1 cellular context compared by ENCODE assay signal in the genomic region with DNA sequence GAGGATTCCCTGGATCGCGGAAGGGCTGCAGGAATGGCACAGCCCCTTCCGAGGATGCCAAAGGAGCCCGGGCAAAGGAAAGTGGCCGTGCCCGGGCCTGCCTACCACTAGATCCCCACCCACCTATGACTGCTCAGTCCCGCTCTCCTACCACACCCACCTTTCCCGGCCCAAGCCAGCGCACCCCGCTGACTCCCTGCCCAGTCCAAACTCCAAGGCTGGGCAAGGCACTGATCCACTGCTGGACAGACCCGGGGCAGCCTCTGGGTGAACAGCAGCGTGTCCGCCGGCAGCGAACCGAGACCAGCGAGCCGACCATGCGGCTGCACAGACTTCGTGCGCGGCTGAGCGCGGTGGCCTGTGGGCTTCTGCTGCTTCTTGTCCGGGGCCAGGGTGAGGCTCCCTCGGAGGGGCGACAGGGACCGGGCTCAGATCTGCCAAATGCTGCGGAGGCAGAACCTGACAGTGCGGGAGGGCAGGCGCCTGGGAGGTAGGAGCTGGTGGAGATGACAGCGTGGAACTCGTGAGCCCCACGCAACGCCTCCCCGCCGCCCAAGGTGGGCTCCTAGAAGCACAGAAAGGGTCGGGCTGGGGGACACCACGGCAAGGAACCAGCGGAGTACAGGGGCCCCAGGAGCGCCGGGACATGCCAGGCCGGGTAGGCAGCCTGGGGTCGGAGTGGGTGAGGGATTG.
A peak's percentile ranks its signal among the peaks of the same experiment; 100 is the strongest.
TF ChIP-seq lines count a peak whose summit lies in the region.

A gene with protein sequence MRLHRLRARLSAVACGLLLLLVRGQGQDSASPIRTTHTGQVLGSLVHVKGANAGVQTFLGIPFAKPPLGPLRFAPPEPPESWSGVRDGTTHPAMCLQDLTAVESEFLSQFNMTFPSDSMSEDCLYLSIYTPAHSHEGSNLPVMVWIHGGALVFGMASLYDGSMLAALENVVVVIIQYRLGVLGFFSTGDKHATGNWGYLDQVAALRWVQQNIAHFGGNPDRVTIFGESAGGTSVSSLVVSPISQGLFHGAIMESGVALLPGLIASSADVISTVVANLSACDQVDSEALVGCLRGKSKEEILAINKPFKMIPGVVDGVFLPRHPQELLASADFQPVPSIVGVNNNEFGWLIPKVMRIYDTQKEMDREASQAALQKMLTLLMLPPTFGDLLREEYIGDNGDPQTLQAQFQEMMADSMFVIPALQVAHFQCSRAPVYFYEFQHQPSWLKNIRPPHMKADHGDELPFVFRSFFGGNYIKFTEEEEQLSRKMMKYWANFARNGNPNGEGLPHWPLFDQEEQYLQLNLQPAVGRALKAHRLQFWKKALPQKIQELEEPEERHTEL (plus strand): TSS at position 198 of the 693 bp plus-strand sequence. CDS start 120 bp downstream, at position 318.

TF ChIP-seq in HepG2, 621 proteins besides CTCF, POLR2A, EP300 and RAD21 (continued from another document and continues in another):
- TF ChIP-seq, protein P1, sequence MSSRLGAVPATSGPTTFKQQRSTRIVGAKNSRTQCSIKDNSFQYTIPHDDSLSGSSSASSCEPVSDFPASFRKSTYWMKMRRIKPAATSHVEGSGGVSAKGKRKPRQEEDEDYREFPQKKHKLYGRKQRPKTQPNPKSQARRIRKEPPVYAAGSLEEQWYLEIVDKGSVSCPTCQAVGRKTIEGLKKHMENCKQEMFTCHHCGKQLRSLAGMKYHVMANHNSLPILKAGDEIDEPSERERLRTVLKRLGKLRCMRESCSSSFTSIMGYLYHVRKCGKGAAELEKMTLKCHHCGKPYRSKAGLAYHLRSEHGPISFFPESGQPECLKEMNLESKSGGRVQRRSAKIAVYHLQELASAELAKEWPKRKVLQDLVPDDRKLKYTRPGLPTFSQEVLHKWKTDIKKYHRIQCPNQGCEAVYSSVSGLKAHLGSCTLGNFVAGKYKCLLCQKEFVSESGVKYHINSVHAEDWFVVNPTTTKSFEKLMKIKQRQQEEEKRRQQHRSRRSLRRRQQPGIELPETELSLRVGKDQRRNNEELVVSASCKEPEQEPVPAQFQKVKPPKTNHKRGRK (CRISPR knock-in tag; IDR thresholded peaks at IDR 0.05): peak; percentile 38; the same call in 1 of the 2 replicates
- TF ChIP-seq REPIN1 (CRISPR knock-in tag; IDR thresholded peaks at IDR 0.05; ENCODE audit: borderline replicate concordance, low read depth): peak; percentile 94; the same call in 1 of the 2 replicates
- peak; percentile 50 for TF ChIP-seq TEAD3 (CRISPR knock-in tag; optimal IDR thresholded peaks at IDR 0.05; ENCODE audit: borderline replicate concordance)
- TF ChIP-seq, protein P2, sequence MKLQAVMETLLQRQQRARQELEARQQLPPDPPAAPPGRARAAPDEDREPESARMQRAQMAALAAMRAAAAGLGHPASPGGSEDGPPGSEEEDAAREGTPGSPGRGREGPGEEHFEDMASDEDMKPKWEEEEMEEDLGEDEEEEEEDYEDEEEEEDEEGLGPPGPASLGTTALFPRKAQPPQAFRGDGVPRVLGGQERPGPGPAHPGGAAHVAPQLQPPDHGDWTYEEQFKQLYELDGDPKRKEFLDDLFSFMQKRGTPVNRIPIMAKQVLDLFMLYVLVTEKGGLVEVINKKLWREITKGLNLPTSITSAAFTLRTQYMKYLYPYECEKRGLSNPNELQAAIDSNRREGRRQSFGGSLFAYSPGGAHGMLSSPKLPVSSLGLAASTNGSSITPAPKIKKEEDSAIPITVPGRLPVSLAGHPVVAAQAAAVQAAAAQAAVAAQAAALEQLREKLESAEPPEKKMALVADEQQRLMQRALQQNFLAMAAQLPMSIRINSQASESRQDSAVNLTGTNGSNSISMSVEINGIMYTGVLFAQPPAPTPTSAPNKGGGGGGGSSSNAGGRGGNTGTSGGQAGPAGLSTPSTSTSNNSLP (IDR thresholded peaks at IDR 0.05; ENCODE audit: low read depth, low read length): peak; percentile 53; the same call in 1 of the 2 replicates
- TF ChIP-seq, protein P3, sequence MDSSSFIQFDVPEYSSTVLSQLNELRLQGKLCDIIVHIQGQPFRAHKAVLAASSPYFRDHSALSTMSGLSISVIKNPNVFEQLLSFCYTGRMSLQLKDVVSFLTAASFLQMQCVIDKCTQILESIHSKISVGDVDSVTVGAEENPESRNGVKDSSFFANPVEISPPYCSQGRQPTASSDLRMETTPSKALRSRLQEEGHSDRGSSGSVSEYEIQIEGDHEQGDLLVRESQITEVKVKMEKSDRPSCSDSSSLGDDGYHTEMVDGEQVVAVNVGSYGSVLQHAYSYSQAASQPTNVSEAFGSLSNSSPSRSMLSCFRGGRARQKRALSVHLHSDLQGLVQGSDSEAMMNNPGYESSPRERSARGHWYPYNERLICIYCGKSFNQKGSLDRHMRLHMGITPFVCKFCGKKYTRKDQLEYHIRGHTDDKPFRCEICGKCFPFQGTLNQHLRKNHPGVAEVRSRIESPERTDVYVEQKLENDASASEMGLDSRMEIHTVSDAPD (CRISPR knock-in tag; IDR thresholded peaks at IDR 0.05): peak; percentile 64; the same call in 1 of the 2 replicates
- peak; percentile 98 for TF ChIP-seq SAP130 (CRISPR knock-in tag; IDR thresholded peaks at IDR 0.05; ENCODE audit: low read depth)
- TF ChIP-seq MLLT10 (CRISPR knock-in tag; IDR thresholded peaks at IDR 0.05): peak; percentile 80; the same call in 1 of the 2 replicates
- TF ChIP-seq JUNB (CRISPR knock-in tag; IDR thresholded peaks at IDR 0.05; ENCODE audit: borderline replicate concordance): 0 out of 2 replicates have a peak, but pooled peaks have one; percentile 37
- TF ChIP-seq, protein P4, sequence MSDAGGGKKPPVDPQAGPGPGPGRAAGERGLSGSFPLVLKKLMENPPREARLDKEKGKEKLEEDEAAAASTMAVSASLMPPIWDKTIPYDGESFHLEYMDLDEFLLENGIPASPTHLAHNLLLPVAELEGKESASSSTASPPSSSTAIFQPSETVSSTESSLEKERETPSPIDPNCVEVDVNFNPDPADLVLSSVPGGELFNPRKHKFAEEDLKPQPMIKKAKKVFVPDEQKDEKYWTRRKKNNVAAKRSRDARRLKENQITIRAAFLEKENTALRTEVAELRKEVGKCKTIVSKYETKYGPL (CRISPR knock-in tag; IDR thresholded peaks at IDR 0.05): no peak
- TF ChIP-seq SMARCC2 (IDR thresholded peaks at IDR 0.05): no peak
- 0 out of 2 replicates have a peak, but pooled peaks have one; percentile 4 for TF ChIP-seq ZFP82 (CRISPR knock-in tag; IDR thresholded peaks at IDR 0.05; ENCODE audit: borderline replicate concordance)
- TF ChIP-seq POGZ (CRISPR knock-in tag; IDR thresholded peaks at IDR 0.05): 0 out of 2 replicates have a peak, but pooled peaks have one; percentile 30
- no peak for TF ChIP-seq SETDB1 (CRISPR knock-in tag; IDR thresholded peaks at IDR 0.05; ENCODE audit: borderline replicate concordance)
- no peak for TF ChIP-seq ZNF234 (CRISPR knock-in tag; conservative IDR thresholded peaks at IDR 0.05)
- TF ChIP-seq SOX6 (IDR thresholded peaks at IDR 0.05): no peak
- 0 out of 2 replicates have a peak, but pooled peaks have one; percentile 21 for TF ChIP-seq SOX6 (CRISPR knock-in tag; IDR thresholded peaks at IDR 0.05)
- no peak; the same call in 1 of the 2 replicates for TF ChIP-seq ETV5 (CRISPR knock-in tag; IDR thresholded peaks at IDR 0.05; ENCODE audit: borderline replicate concordance)
- TF ChIP-seq, protein P5, sequence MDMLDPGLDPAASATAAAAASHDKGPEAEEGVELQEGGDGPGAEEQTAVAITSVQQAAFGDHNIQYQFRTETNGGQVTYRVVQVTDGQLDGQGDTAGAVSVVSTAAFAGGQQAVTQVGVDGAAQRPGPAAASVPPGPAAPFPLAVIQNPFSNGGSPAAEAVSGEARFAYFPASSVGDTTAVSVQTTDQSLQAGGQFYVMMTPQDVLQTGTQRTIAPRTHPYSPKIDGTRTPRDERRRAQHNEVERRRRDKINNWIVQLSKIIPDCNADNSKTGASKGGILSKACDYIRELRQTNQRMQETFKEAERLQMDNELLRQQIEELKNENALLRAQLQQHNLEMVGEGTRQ (IDR thresholded peaks at IDR 0.05; ENCODE audit: low read depth, low read length): no peak
- TF ChIP-seq, protein P5 (CRISPR knock-in tag; IDR thresholded peaks at IDR 0.05; ENCODE audit: borderline replicate concordance): no peak
- TF ChIP-seq KLF11 (CRISPR knock-in tag; IDR thresholded peaks at IDR 0.05): no peak
- TF ChIP-seq ATAD3A (CRISPR knock-in tag; IDR thresholded peaks at IDR 0.05): no peak
- TF ChIP-seq CCAR2 (optimal IDR thresholded peaks at IDR 0.05; ENCODE audit: low read depth, low read length): no peak
- TF ChIP-seq TGIF2 (CRISPR knock-in tag; IDR thresholded peaks at IDR 0.05): no peak
- TF ChIP-seq, protein P6, sequence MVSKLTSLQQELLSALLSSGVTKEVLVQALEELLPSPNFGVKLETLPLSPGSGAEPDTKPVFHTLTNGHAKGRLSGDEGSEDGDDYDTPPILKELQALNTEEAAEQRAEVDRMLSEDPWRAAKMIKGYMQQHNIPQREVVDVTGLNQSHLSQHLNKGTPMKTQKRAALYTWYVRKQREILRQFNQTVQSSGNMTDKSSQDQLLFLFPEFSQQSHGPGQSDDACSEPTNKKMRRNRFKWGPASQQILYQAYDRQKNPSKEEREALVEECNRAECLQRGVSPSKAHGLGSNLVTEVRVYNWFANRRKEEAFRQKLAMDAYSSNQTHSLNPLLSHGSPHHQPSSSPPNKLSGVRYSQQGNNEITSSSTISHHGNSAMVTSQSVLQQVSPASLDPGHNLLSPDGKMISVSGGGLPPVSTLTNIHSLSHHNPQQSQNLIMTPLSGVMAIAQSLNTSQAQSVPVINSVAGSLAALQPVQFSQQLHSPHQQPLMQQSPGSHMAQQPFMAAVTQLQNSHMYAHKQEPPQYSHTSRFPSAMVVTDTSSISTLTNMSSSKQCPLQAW (CRISPR knock-in tag; IDR thresholded peaks at IDR 0.05): peak; percentile 95
- TF ChIP-seq, protein P7, sequence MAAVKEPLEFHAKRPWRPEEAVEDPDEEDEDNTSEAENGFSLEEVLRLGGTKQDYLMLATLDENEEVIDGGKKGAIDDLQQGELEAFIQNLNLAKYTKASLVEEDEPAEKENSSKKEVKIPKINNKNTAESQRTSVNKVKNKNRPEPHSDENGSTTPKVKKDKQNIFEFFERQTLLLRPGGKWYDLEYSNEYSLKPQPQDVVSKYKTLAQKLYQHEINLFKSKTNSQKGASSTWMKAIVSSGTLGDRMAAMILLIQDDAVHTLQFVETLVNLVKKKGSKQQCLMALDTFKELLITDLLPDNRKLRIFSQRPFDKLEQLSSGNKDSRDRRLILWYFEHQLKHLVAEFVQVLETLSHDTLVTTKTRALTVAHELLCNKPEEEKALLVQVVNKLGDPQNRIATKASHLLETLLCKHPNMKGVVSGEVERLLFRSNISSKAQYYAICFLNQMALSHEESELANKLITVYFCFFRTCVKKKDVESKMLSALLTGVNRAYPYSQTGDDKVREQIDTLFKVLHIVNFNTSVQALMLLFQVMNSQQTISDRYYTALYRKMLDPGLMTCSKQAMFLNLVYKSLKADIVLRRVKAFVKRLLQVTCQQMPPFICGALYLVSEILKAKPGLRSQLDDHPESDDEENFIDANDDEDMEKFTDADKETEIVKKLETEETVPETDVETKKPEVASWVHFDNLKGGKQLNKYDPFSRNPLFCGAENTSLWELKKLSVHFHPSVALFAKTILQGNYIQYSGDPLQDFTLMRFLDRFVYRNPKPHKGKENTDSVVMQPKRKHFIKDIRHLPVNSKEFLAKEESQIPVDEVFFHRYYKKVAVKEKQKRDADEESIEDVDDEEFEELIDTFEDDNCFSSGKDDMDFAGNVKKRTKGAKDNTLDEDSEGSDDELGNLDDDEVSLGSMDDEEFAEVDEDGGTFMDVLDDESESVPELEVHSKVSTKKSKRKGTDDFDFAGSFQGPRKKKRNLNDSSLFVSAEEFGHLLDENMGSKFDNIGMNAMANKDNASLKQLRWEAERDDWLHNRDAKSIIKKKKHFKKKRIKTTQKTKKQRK (IDR thresholded peaks at IDR 0.05; ENCODE audit: low read length): no peak
- TF ChIP-seq, protein P8, sequence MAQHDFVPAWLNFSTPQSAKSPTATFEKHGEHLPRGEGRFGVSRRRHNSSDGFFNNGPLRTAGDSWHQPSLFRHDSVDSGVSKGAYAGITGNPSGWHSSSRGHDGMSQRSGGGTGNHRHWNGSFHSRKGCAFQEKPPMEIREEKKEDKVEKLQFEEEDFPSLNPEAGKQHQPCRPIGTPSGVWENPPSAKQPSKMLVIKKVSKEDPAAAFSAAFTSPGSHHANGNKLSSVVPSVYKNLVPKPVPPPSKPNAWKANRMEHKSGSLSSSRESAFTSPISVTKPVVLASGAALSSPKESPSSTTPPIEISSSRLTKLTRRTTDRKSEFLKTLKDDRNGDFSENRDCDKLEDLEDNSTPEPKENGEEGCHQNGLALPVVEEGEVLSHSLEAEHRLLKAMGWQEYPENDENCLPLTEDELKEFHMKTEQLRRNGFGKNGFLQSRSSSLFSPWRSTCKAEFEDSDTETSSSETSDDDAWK (CRISPR knock-in tag; IDR thresholded peaks at IDR 0.05): no peak
- TF ChIP-seq ZFP41 (CRISPR knock-in tag; IDR thresholded peaks at IDR 0.05; ENCODE audit: borderline replicate concordance): peak; percentile 38; the same call in 1 of the 2 replicates
- TF ChIP-seq FOXM1 (CRISPR knock-in tag; IDR thresholded peaks at IDR 0.05): no peak
- TF ChIP-seq, protein P9, sequence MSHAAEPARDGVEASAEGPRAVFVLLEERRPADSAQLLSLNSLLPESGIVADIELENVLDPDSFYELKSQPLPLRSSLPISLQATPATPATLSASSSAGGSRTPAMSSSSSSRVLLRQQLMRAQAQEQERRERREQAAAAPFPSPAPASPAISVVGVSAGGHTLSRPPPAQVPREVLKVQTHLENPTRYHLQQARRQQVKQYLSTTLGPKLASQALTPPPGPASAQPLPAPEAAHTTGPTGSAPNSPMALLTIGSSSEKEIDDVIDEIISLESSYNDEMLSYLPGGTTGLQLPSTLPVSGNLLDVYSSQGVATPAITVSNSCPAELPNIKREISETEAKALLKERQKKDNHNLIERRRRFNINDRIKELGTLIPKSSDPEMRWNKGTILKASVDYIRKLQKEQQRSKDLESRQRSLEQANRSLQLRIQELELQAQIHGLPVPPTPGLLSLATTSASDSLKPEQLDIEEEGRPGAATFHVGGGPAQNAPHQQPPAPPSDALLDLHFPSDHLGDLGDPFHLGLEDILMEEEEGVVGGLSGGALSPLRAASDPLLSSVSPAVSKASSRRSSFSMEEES (CRISPR knock-in tag; IDR thresholded peaks at IDR 0.05): peak; percentile 29; the same call in 1 of the 2 replicates
- 0 out of 2 replicates have a peak, but pooled peaks have one; percentile 46 for TF ChIP-seq ZNF790 (CRISPR knock-in tag; IDR thresholded peaks at IDR 0.05; ENCODE audit: borderline replicate concordance)
- peak; percentile 92 for TF ChIP-seq MYC (CRISPR knock-in tag; IDR thresholded peaks at IDR 0.05; ENCODE audit: borderline replicate concordance)
- TF ChIP-seq SP140L (CRISPR knock-in tag; IDR thresholded peaks at IDR 0.05; ENCODE audit: borderline replicate concordance): peak; percentile 60; the same call in 1 of the 2 replicates
- TF ChIP-seq ZNF772 (CRISPR knock-in tag; IDR thresholded peaks at IDR 0.05): peak; percentile 87
- no peak for TF ChIP-seq NFE2 (CRISPR knock-in tag; IDR thresholded peaks at IDR 0.05)
